Comparison of ENCODE assay signal across 8 cellular contexts in the genomic region with DNA sequence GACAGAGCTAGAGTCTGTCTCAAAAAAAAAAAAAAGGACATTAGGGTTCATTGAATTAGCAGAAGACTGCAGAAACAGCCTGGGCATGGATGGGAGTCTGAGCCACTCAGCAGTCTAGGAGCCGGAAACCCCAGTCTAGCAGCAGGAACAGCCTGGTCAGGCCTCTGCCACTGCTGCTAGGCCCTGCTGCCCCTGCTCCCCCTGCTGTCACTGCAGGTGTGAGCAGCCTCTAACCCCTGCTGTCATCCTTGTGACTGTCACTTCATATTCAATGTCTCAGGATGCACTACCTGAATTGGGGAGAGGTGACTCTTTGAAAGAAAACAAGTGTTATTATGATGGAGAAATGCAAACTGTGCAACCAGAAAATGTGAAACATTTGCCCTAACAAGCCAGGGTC. TPM values are rescaled to one million over a fixed set of nuclear protein-coding genes. Genes with fewer than 3 reads are reported as not detected.
DNase-seq lines count a peak whose midpoint lies in the region; ATAC-seq lines count a peak whose summit lies in the region.

No MANE protein-coding gene starts in this region.

- no peaks in the 10 kb centered on the region for H3K9me3 Mint-ChIP-seq in activated naive CD8-positive, alpha-beta T cell treated with anti-CD3 and anti-CD28 coated beads for 36 hours

- H3K4me1 Mint-ChIP-seq in activated naive CD8-positive, alpha-beta T cell treated with anti-CD3 and anti-CD28 coated beads for 36 hours = peaks cover 8% of the 10 kb centered on the region

- no peak overlapping the region for H3K27ac Mint-ChIP-seq in activated naive CD8-positive, alpha-beta T cell treated with anti-CD3 and anti-CD28 coated beads for 36 hours

- no peaks in the 10 kb centered on the region for H3K27me3 Mint-ChIP-seq in activated naive CD8-positive, alpha-beta T cell treated with anti-CD3 and anti-CD28 coated beads for 36 hours

- no peak overlapping the region for H3K4me3 Mint-ChIP-seq in activated naive CD8-positive, alpha-beta T cell treated with anti-CD3 and anti-CD28 coated beads for 36 hours

- no peak for ATAC-seq in HG03378 (IDR thresholded peaks at IDR 0.05; ENCODE audit: unreplicated experiment)
- no peak for ATAC-seq in GM18858 (IDR thresholded peaks at IDR 0.05; ENCODE audit: unreplicated experiment)

- peak; percentile 53 for DNase-seq in NCI-H2171 treated with DMSO at 0.1 percent for 48 hours (lab: John Stamatoyannopoulos, UW)
- no peak for DNase-seq in NCI-H2171 (lab: John Stamatoyannopoulos, UW)
- peak; percentile 24 for DNase-seq in NCI-H345 (lab: John Stamatoyannopoulos, UW)
- DNase-seq in activated naive CD8-positive, alpha-beta T cell treated with anti-CD3 and anti-CD28 coated beads for 36 hours = peak; percentile 47
- DNase-seq in stimulated activated CD4-positive, alpha-beta T cell treated with anti-CD3 and anti-CD28 coated beads, Interleukin-4, amount 100 ng/mL, for 1 hour = peak; percentile 25
- no peak for DNase-seq in SW 1271 (lab: John Stamatoyannopoulos, UW)

- peaks cover 5% of the 10 kb centered on the region for H3K36me3 Mint-ChIP-seq in activated naive CD8-positive, alpha-beta T cell treated with anti-CD3 and anti-CD28 coated beads for 36 hours

RNA-seq across cellular contexts. Expression of a gene that starts 7.0 kb away (rescaled TPM):
- 100 to 1,000 TPM; 254 to 256 TPM for total RNA-seq in activated naive CD8-positive, alpha-beta T cell treated with anti-CD3 and anti-CD28 coated beads for 36 hours

RNA-seq across cellular contexts. Expression of a gene that starts 45.2 kb away (rescaled TPM):
- total RNA-seq in activated naive CD8-positive, alpha-beta T cell treated with anti-CD3 and anti-CD28 coated beads for 36 hours = 1 to 10 TPM in 1 of 2 experiments, under 1 TPM in 1; 0.72 to 1.3 TPM

RNA-seq across cellular contexts. Expression of a gene that starts 56.9 kb away (rescaled TPM):
- total RNA-seq in activated naive CD8-positive, alpha-beta T cell treated with anti-CD3 and anti-CD28 coated beads for 36 hours = 10 to 100 TPM; 12.9 to 14.5 TPM

RNA-seq across cellular contexts. Expression of a gene that starts 58.1 kb away (rescaled TPM):
- total RNA-seq in activated naive CD8-positive, alpha-beta T cell treated with anti-CD3 and anti-CD28 coated beads for 36 hours = not detected

Comparison
In these comparisons a context has a peak if more than half of its experiments do, and no peak if none do; other contexts are left out.
1. DNase-seq: peak in NCI-H2171 treated with DMSO at 0.1 percent for 48 hours (single experiment), NCI-H345 (single experiment), activated naive CD8-positive, alpha-beta T cell treated with anti-CD3 and anti-CD28 coated beads for 36 hours (single experiment) and stimulated activated CD4-positive, alpha-beta T cell treated with anti-CD3 and anti-CD28 coated beads, Interleukin-4, amount 100 ng/mL, for 1 hour (single experiment); none in NCI-H2171 (single experiment) and SW 1271 (0 of 2).